ENCODE assay signal across 12 cellular contexts in genomic region chr6:27972750-27973149, GRCh38. TPM values are rescaled to one million over a fixed set of nuclear protein-coding genes. Genes with fewer than 3 reads are reported as not detected.
"Had no signal": no experiment of that assay in that cellular context is flagged by ENCODE, and none has a peak within 500 bp of the region (broad histone marks: within the 10 kb centered on the region; RNA-seq: fewer than 3 reads in every experiment).

No MANE protein-coding gene starts in this region.

- DNase-seq: GM23248, GOT3, H7, H9, HCEC 1CT, HFFc6 had no signal

- H3K27ac Mint-ChIP-seq: GM23338, H9, HFFc6 had no signal

- H3K4me3 ChIP-seq: GM23248, GM23338, HAP-1 had no signal

- ATAC-seq: GM23338, HCT116 had no signal

- H3K27ac ChIP-seq: GM23248 had no signal

- H3K4me1 Mint-ChIP-seq: GM23338, H9 had no signal

- H3K9ac ChIP-seq: GM23248 had no signal

- H3K36me3 ChIP-seq: HAP-1 had no signal

- H3K4me1 ChIP-seq: HAP-1 had no signal

- H2AFZ ChIP-seq: GM23248, GM23338 had no signal

- H3K9me3 ChIP-seq: HAP-1 had no signal

- FAIRE-seq: H1, H54 had no signal

- H3K4me3 Mint-ChIP-seq: GM23338, H9, HFFc6 had no signal

- H3K4me2 ChIP-seq: GM23338 had no signal

RNA-seq across cellular contexts. Expression of gene OR2B6, which starts 15.7 kb away (rescaled TPM):
- total RNA-seq: GM23248, GM23338, H1, H4, H7, H9, HFFc6 had no signal
- polyA plus RNA-seq: GM23248 had no signal
